In genomic region chr7:1666779-1667565, GRCh38 we compare ENCODE assay signal across 9 cellular contexts. TPM values are rescaled to one million over a fixed set of nuclear protein-coding genes. Genes with fewer than 3 reads are reported as not detected.
DNase-seq lines count a peak whose midpoint lies in the region; TF ChIP-seq lines count a peak whose summit lies in the region.
"Had no signal": no experiment of that assay in that cellular context is flagged by ENCODE, and none has a peak within 500 bp of the region (broad histone marks: within the 10 kb centered on the region; RNA-seq: fewer than 3 reads in every experiment).

No MANE protein-coding gene starts in this region.

- H3K4me1 ChIP-seq in adrenal gland (replicated peaks in 1 of 2), result peaks cover 21 to 35% of the 10 kb centered on the region in 2 donors

- DNase-seq in DMS79 (lab: John Stamatoyannopoulos, UW) (peak; percentile 5), DMS79 treated with DMSO at 0.1 percent for 48 hours (lab: John Stamatoyannopoulos, UW) (no peak), adrenal gland (peak in 4 of 7 donors; percentile 10 to 39 (median 14)), immature natural killer cell (no peak), ACHN (no peak), HPDE6-E6E7 (ENCODE audit: extremely low spot score) (no peak), KG1 (lab: John Stamatoyannopoulos, UW) (no peak)

- peak overlapping the region; percentile 53 to 77 (median 64) for H3K4me3 Mint-ChIP-seq in immature natural killer cell
- H3K4me3 Mint-ChIP-seq in stimulated activated naive CD8-positive, alpha-beta T cell treated with anti-CD3 and anti-CD28 coated beads, Interleukin-15, Interleukin-2, amounts not matched to agents 100 ng/mL and 50 ng/mL, for 24 hours, result peak overlapping the region; percentile 52

- peak overlapping the region in 2 of 4 donors; percentile 4 to 68 for H3K4me3 ChIP-seq in adrenal gland

- no peaks in the 10 kb centered on the region for H3K9me3 ChIP-seq in adrenal gland (replicated peaks in 1 of 3)
- H3K9me3 ChIP-seq: neutrophil had no signal

- no peaks in the 10 kb centered on the region for H3K36me3 ChIP-seq in adrenal gland (replicated peaks in 1 of 2)
- H3K36me3 ChIP-seq: neutrophil had no signal

- H3K27me3 Mint-ChIP-seq in immature natural killer cell (ENCODE audit: low read depth in 3 of 3), result peaks cover 8 to 21% (median 10%) of the 10 kb centered on the region in 3 donors
- peaks cover 31% of the 10 kb centered on the region for H3K27me3 Mint-ChIP-seq in stimulated activated naive CD8-positive, alpha-beta T cell treated with anti-CD3 and anti-CD28 coated beads, Interleukin-15, Interleukin-2, amounts not matched to agents 100 ng/mL and 50 ng/mL, for 24 hours

- WGBS in adrenal gland, 4 donors, result 1 to 3% (median 1%) methylated on average over 11 to 79 of the region's 79 CpGs

- H3K27ac Mint-ChIP-seq in immature natural killer cell, result no peak overlapping the region
- H3K27ac Mint-ChIP-seq in stimulated activated naive CD8-positive, alpha-beta T cell treated with anti-CD3 and anti-CD28 coated beads, Interleukin-15, Interleukin-2, amounts not matched to agents 100 ng/mL and 50 ng/mL, for 24 hours, result no peak overlapping the region

- H3K27ac ChIP-seq in adrenal gland, result peak overlapping the region in 1 of 5 donors; percentile 41
- H3K27ac ChIP-seq: neutrophil had no signal

- intact Hi-C loops in adrenal gland (cut with DNase I), result loop anchor here (10.0 kb wide), 1 partner anchor 678 kb away; no protein-coding TSS in a partner anchor

- peaks cover 13 to 19% of the 10 kb centered on the region in 2 donors for H3K4me1 Mint-ChIP-seq in immature natural killer cell
- peaks cover 13% of the 10 kb centered on the region for H3K4me1 Mint-ChIP-seq in stimulated activated naive CD8-positive, alpha-beta T cell treated with anti-CD3 and anti-CD28 coated beads, Interleukin-15, Interleukin-2, amounts not matched to agents 100 ng/mL and 50 ng/mL, for 24 hours (ENCODE audit: low read depth)

- no peak for TF ChIP-seq POLR2A in adrenal gland (IDR thresholded peaks at IDR 0.05)

- no peak for TF ChIP-seq CTCF in adrenal gland (IDR thresholded peaks at IDR 0.05)

- H3K36me3 Mint-ChIP-seq in immature natural killer cell, result peaks cover 0 to under 1% (median 0%) of the 10 kb centered on the region in 3 donors
- H3K36me3 Mint-ChIP-seq in stimulated activated naive CD8-positive, alpha-beta T cell treated with anti-CD3 and anti-CD28 coated beads, Interleukin-15, Interleukin-2, amounts not matched to agents 100 ng/mL and 50 ng/mL, for 24 hours (ENCODE audit: low read depth), result no peaks in the 10 kb centered on the region

- peaks cover 71% of the 10 kb centered on the region for H3K27me3 ChIP-seq in adrenal gland

- in situ Hi-C loops in ACHN (cut with HindIII; ENCODE audit: low pct_ligation_motif_present, low pct_unique_long_range_greater_than_20kb, low sequenced_read_pairs), result no loop called here

- peaks cover 0 to under 1% (median 0%) of the 10 kb centered on the region in 6 donors for H3K9me3 Mint-ChIP-seq in immature natural killer cell
- H3K9me3 Mint-ChIP-seq in stimulated activated naive CD8-positive, alpha-beta T cell treated with anti-CD3 and anti-CD28 coated beads, Interleukin-15, Interleukin-2, amounts not matched to agents 100 ng/mL and 50 ng/mL, for 24 hours, result no peaks in the 10 kb centered on the region

RNA-seq across cellular contexts. Expression of gene ELFN1, which starts 3.1 kb away (rescaled TPM):
- 1 to 10 TPM in 4 of 8 donors, under 1 TPM in 4; 0.24 to 2.8 (median 1.0) TPM for total RNA-seq in adrenal gland
- polyA plus RNA-seq in adrenal gland (1 to 10 TPM in 1 of 3 donors, under 1 TPM in 2; 0.05 to 1.5 (median 0.80) TPM), immature natural killer cell (under 1 TPM in 1 of 3 donors, not detected in 2; 0.08 TPM)

Comparison
In these comparisons a context has a peak if more than half of its experiments do, and no peak if none do; other contexts are left out.
1. DNase-seq: peak in DMS79 (single experiment) and adrenal gland (4 of 7); none in DMS79 treated with DMSO at 0.1 percent for 48 hours (single experiment), immature natural killer cell (0 of 3), ACHN (single experiment), HPDE6-E6E7 (single experiment) and KG1 (single experiment).